Comparison of ENCODE assay signal across 9 cellular contexts in the genomic region with DNA sequence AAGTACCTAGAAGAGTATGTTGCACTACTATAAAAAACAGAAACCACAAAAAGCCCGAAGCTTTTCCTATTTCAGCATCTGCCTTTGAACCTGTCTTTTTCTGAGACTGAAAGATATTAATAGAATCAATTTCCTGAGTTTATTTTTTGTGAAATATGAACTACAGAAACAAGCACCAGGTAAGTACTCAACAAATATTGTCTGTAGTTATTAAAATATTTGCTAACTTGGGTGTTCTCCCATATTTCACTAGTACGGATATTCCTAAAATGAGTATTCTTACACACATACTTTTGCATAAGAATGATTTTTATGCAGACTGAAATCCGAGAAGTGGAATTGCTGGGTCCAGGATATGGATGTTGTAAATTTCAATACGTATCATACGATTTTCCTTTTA.
"Had no signal": no experiment of that assay in that cellular context is flagged by ENCODE, and none has a peak within 500 bp of the region (broad histone marks: within the 10 kb centered on the region; RNA-seq: fewer than 3 reads in every experiment).

No MANE protein-coding gene starts in this region.

- H3K9ac ChIP-seq: GM23248 had no signal

- H3K9me3 ChIP-seq: HAP-1 had no signal

- H3K27ac Mint-ChIP-seq: GM23338, H9, HFFc6 had no signal

- H3K4me2 ChIP-seq: GM23338 had no signal

- DNase-seq: GM23248, GOT3, H7, H9, HCEC 1CT, HFFc6 had no signal

- H3K4me1 ChIP-seq: HAP-1 had no signal

- H2AFZ ChIP-seq: GM23248, GM23338 had no signal

- H3K36me3 ChIP-seq: HAP-1 had no signal

- H3K27ac ChIP-seq: GM23248 had no signal

- ATAC-seq: GM23338, HCT116 had no signal

- H3K4me3 Mint-ChIP-seq: GM23338, H9, HFFc6 had no signal

- H3K4me3 ChIP-seq: GM23248, GM23338, HAP-1 had no signal

- H3K4me1 Mint-ChIP-seq: GM23338, H9 had no signal
